In genomic region chr11:76891285-76891684, GRCh38 we compare ENCODE assay signal across 2 cellular contexts.
TF ChIP-seq lines count a peak whose summit lies in the region.

No MANE protein-coding gene starts in this region.

TF ChIP-seq in HCT116, 20 proteins besides CTCF, POLR2A, EP300 and RAD21 (continued from another document):
- TF ChIP-seq ZBTB33 (IDR thresholded peaks at IDR 0.05; ENCODE audit: extremely low read depth, insufficient replicate concordance, low read length) = no peak
- TF ChIP-seq TCF7L2 (IDR thresholded peaks at IDR 0.05; ENCODE audit: borderline replicate concordance, extremely low read depth, insufficient read depth, insufficient read length) = no peak
- TF ChIP-seq EZH2phosphoT487 (IDR thresholded peaks at IDR 0.05; ENCODE audit: borderline replicate concordance) = no peak
- no peak for TF ChIP-seq REST (IDR thresholded peaks at IDR 0.05; ENCODE audit: low read depth)

TF ChIP-seq in GM23338, 12 proteins besides CTCF, POLR2A, EP300 and RAD21 (continued from another document):
- TF ChIP-seq ZNF462 (CRISPR knock-in tag; IDR thresholded peaks at IDR 0.05) (no peak), POLR2AphosphoS5 (IDR thresholded peaks at IDR 0.05; ENCODE audit: low read depth) (no peak), EZH2phosphoT487 (IDR thresholded peaks at IDR 0.05; ENCODE audit: unreplicated experiment) (no peak)
